1 cellular context compared by ENCODE assay signal in the genomic region with DNA sequence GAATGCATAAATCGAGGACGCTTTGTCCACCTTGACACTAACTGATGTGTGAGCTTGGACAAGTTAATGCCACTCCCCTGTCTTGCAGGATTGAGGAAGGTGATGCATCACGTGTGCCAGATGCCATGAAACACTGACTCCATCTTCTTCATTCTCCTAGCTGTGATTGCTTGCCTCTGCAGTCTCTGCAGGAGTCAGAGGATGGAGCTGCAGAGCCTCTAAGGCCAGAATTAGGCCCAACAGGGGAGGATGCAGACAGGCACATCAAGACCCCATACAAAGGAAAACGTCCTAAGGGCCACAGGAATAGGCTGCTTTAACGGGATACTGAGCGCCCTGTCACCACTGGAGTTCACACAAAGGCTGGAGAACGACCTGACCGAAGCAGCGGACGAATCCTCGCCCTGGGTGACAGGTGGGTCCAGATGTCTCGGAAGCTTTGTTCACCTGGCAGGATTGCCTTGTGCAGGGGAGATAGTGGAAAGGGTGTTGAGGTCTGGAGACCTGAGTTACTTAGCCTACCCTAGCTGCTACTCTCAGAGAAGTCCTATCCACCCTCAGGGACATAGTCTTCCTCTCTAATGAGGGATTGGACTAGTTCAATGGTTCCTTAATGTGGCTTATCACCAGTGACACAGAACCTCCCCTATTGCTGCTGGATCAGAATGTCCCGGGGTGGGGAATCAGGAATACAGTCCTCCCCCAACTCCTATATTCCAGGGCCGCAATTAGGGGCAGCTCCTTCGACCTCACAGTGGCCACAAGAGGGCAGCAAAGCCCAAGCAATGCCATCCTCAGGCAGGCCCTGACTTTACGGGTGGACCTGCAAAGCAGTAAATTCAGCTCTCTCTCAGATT.
TF ChIP-seq lines count a peak whose summit lies in the region.

No MANE protein-coding gene starts in this region.

TF ChIP-seq in K562, 482 proteins besides CTCF, POLR2A, EP300 and RAD21 (continued from another document):
- TF ChIP-seq ZBTB33 (CRISPR knock-in tag; IDR thresholded peaks at IDR 0.05) (no peak), RBM39 (optimal IDR thresholded peaks at IDR 0.05; ENCODE audit: low read depth, low read length) (no peak), KDM5B (IDR thresholded peaks at IDR 0.05; ENCODE audit: insufficient replicate concordance, low read depth, low read length) (no peak), FIP1L1 (IDR thresholded peaks at IDR 0.05; ENCODE audit: low read depth, low read length, poor library complexity, severe bottlenecking) (no peak), ATF4 (CRISPR knock-in tag; IDR thresholded peaks at IDR 0.05) (no peak), SRSF9 (IDR thresholded peaks at IDR 0.05; ENCODE audit: borderline replicate concordance, low read depth, low read length) (no peak), PATZ1 (CRISPR knock-in tag; IDR thresholded peaks at IDR 0.05; ENCODE audit: borderline replicate concordance) (no peak), SMARCE1 (IDR thresholded peaks at IDR 0.05) (no peak), RCOR1 (IDR thresholded peaks at IDR 0.05; ENCODE audit: borderline replicate concordance in 1 of 2, low read depth in 2 of 2, low read length in 2 of 2) (0 out of 4 replicates have a peak, but pooled peaks of 1 of the 2 experiments have one; percentile 5), DIDO1 (tag; IDR thresholded peaks at IDR 0.05; ENCODE audit: low read depth) (no peak), RERE (CRISPR knock-in tag; IDR thresholded peaks at IDR 0.05; ENCODE audit: borderline replicate concordance) (no peak), CSDE1 (IDR thresholded peaks at IDR 0.05) (no peak), ZNF311 (CRISPR knock-in tag; IDR thresholded peaks at IDR 0.05) (no peak), ZNF263 (CRISPR knock-in tag; IDR thresholded peaks at IDR 0.05; ENCODE audit: borderline replicate concordance) (no peak), IRF2 (CRISPR knock-in tag; IDR thresholded peaks at IDR 0.05) (no peak), CREM (IDR thresholded peaks at IDR 0.05; ENCODE audit: low read depth) (no peak), ZNF197 (CRISPR knock-in tag; IDR thresholded peaks at IDR 0.05; ENCODE audit: low read depth) (no peak)
